15 cellular contexts compared by ENCODE assay signal in the genomic region with DNA sequence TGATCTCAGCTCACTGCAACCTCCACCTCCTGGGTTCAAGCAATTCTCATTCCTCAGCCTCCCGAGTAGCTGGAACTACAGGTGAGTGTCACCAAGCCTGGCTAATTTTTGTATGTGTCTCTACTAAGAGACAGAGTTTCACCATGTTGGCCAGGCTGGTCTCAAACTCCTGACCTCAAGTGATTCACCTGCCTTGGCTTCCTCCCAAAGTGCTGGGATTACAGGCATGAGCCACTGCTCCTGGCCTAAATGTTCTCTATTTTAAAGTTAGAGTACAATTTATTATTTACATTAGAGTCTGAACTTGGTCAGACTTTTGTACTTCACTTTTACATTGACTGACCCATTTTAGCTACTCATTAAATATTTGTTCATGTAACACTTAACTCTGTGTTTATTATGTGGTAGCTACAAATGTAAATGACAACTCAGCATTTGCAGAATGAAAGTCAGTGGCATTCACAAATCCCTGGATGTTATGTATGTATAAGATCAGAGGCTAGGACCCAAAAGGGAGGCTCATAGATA.
"Had no signal": no experiment of that assay in that cellular context is flagged by ENCODE, and none has a peak within 500 bp of the region (broad histone marks: within the 10 kb centered on the region; RNA-seq: fewer than 3 reads in every experiment).

No MANE protein-coding gene starts in this region.

- H3K27me3 ChIP-seq: colonic mucosa, gastrocnemius medialis had no signal

- H3K36me3 ChIP-seq: colonic mucosa, gastrocnemius medialis, left ventricle myocardium inferior, lower lobe of right lung had no signal

- H3K4me1 ChIP-seq: colonic mucosa, left ventricle myocardium inferior, lower lobe of right lung had no signal

- H3K27ac ChIP-seq: colonic mucosa, gastrocnemius medialis, left ventricle myocardium inferior, lower lobe of right lung had no signal

- DNase-seq: colonic mucosa; effector memory CD4-positive, alpha-beta T cell; gastrocnemius medialis; glutamatergic neuron; islet precursor cell; left ventricle myocardium inferior; lower lobe of right lung; natural killer cell; right cardiac atrium; stimulated activated CD4-positive, alpha-beta T cell treated with anti-CD3 and anti-CD28 coated beads, Interleukin-2, amount 100 ng/mL, for 48 hours; stimulated activated naive CD4-positive, alpha-beta T cell treated with Interleukin-2 at 50 U/mL for 16 hours; trophoblast cell had no signal

- H3K4me2 ChIP-seq: smooth muscle cell had no signal

- H3K4me3 ChIP-seq: colonic mucosa, gastrocnemius medialis, left ventricle myocardium inferior, lower lobe of right lung, smooth muscle cell had no signal

- H3K9me3 ChIP-seq: colonic mucosa, gastrocnemius medialis, left ventricle myocardium inferior, lower lobe of right lung had no signal

- FAIRE-seq: endometrium had no signal

- ATAC-seq: esophagus mucosa, gastrocnemius medialis, natural killer cell, right cardiac atrium had no signal
